18 cellular contexts compared by ENCODE assay signal in the genomic region with DNA sequence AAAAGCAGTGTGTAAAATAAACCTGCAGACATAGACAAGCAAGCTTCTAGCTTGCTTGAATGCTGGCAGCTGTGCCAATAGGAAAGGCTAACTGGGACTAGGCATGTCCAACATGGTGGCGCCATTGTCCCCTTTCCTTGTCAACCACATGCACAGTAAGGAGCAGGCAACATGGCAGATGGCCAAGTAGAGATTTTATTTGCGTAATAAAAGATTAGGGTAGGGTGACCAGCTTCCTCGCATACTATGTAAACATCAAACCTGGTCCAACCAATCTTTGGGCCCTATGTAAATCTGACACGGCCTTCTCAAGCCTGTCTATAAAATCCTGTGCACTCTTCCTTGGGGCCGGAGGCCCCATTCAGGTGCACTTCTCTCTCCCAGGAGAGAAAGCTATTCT.
DNase-seq lines count a peak whose midpoint lies in the region; ATAC-seq and TF ChIP-seq lines count a peak whose summit lies in the region.
"Had no signal": no experiment of that assay in that cellular context is flagged by ENCODE, and none has a peak within 500 bp of the region (broad histone marks: within the 10 kb centered on the region; RNA-seq: fewer than 3 reads in every experiment).

No MANE protein-coding gene starts in this region.

- no peaks in the 10 kb centered on the region for H3K27me3 Mint-ChIP-seq in activated T-helper 1 cell treated with anti-CD3 and anti-CD28 coated beads, Interleukin-12 subunit alpha, Interleukin-12 subunit beta, Interleukin-2, Interleukin-4 antibody, amounts not matched to agents 30 ng/mL and 10 ng/mL and 1 ng/mL, durations not matched to agents 14 hours and 24 hours and 36 hours (ENCODE audit: insufficient read depth)

- no peaks in the 10 kb centered on the region for H3K9me3 ChIP-seq in mucosa of descending colon
- H3K9me3 ChIP-seq: uterus had no signal

- ATAC-seq in mucosa of descending colon: peak; percentile 96
- no peak for ATAC-seq in HG03520 (IDR thresholded peaks at IDR 0.05; ENCODE audit: unreplicated experiment)
- no peak for ATAC-seq in GM18867 (IDR thresholded peaks at IDR 0.05; ENCODE audit: unreplicated experiment)
- ATAC-seq: activated CD8-positive, alpha-beta T cell treated with anti-CD3 and anti-CD28 coated beads, Interleukin-2, amount 10 ng/mL, durations not matched to agents 7 days and 5 days; activated naive CD4-positive, alpha-beta T cell treated with anti-CD3 and anti-CD28 coated beads, Interleukin-2, amount 50 U/mL, for 72 hours had no signal

- no peaks in the 10 kb centered on the region for H3K4me1 Mint-ChIP-seq in activated T-helper 1 cell treated with anti-CD3 and anti-CD28 coated beads, Interleukin-12 subunit alpha, Interleukin-12 subunit beta, Interleukin-2, Interleukin-4 antibody, amounts not matched to agents 30 ng/mL and 10 ng/mL and 1 ng/mL, durations not matched to agents 14 hours and 24 hours and 36 hours (ENCODE audit: low read depth)
- H3K4me1 Mint-ChIP-seq: nephron had no signal

- H3K4me3 Mint-ChIP-seq in activated T-helper 1 cell treated with anti-CD3 and anti-CD28 coated beads, Interleukin-12 subunit alpha, Interleukin-12 subunit beta, Interleukin-2, Interleukin-4 antibody, amounts not matched to agents 30 ng/mL and 10 ng/mL and 1 ng/mL, durations not matched to agents 14 hours and 24 hours and 36 hours: no peak overlapping the region
- H3K4me3 Mint-ChIP-seq: activated CD8-positive, alpha-beta T cell treated with anti-CD3 and anti-CD28 coated beads, Interleukin-2, amount 10 ng/mL, durations not matched to agents 7 days and 5 days; nephron had no signal

- intact Hi-C loops in mucosa of descending colon (cut with DNase I, micrococcal nuclease): no loop called here
- intact Hi-C loops in activated T-helper 1 cell treated with anti-CD3 and anti-CD28 coated beads, Interleukin-12 subunit alpha, Interleukin-12 subunit beta, Interleukin-2, Interleukin-4 antibody, amounts not matched to agents 30 ng/mL and 10 ng/mL and 1 ng/mL, durations not matched to agents 14 hours and 24 hours and 36 hours (cut with micrococcal nuclease): no loop called here

- DNase-seq in DMS53 treated with DMSO at 0.1 percent for 48 hours (lab: John Stamatoyannopoulos, UW; ENCODE audit: unreplicated experiment) (peak; percentile 26), NCI-H1092 treated with DMSO at 0.1 percent for 48 hours (lab: John Stamatoyannopoulos, UW) (peak; percentile 32), NCI-H524 treated with DMSO at 0.1 percent for 48 hours (lab: John Stamatoyannopoulos, UW) (peak; percentile 31), mucosa of descending colon (peak in 2 of 3 donors; percentile 30 to 76)
- DNase-seq in activated T-helper 1 cell treated with anti-CD3 and anti-CD28 coated beads, Interleukin-12 subunit alpha, Interleukin-12 subunit beta, Interleukin-2, Interleukin-4 antibody, amounts not matched to agents 30 ng/mL and 10 ng/mL and 1 ng/mL, durations not matched to agents 14 hours and 24 hours and 36 hours (ENCODE audit: low spot score): no peak
- DNase-seq: activated CD4-positive, CD25-positive, alpha-beta regulatory T cell; activated CD8-positive, alpha-beta T cell treated with anti-CD3 and anti-CD28 coated beads, Interleukin-2, amount 10 ng/mL, durations not matched to agents 7 days and 5 days; activated T-cell treated with anti-CD3 and anti-CD28 coated beads, Interleukin-2, amount 50 U/mL, for 48 hours; kidney glomerular epithelial cell; NCI-H2171; stimulated activated CD4-positive, alpha-beta T cell treated with anti-CD3 and anti-CD28 coated beads, Interleukin-4, amount 100 ng/mL, for 24 hours; uterus had no signal

- H3K27ac Mint-ChIP-seq in activated T-helper 1 cell treated with anti-CD3 and anti-CD28 coated beads, Interleukin-12 subunit alpha, Interleukin-12 subunit beta, Interleukin-2, Interleukin-4 antibody, amounts not matched to agents 30 ng/mL and 10 ng/mL and 1 ng/mL, durations not matched to agents 14 hours and 24 hours and 36 hours: no peak overlapping the region
- H3K27ac Mint-ChIP-seq: activated CD8-positive, alpha-beta T cell treated with anti-CD3 and anti-CD28 coated beads, Interleukin-2, amount 10 ng/mL, durations not matched to agents 7 days and 5 days; activated naive CD4-positive, alpha-beta T cell treated with anti-CD3 and anti-CD28 coated beads, Interleukin-2, amount 50 U/mL, for 72 hours; nephron had no signal

- TF ChIP-seq CTCF in mucosa of descending colon (IDR thresholded peaks at IDR 0.05): no peak

- H3K36me3 Mint-ChIP-seq in activated T-helper 1 cell treated with anti-CD3 and anti-CD28 coated beads, Interleukin-12 subunit alpha, Interleukin-12 subunit beta, Interleukin-2, Interleukin-4 antibody, amounts not matched to agents 30 ng/mL and 10 ng/mL and 1 ng/mL, durations not matched to agents 14 hours and 24 hours and 36 hours (ENCODE audit: low read depth): no peaks in the 10 kb centered on the region
- H3K36me3 Mint-ChIP-seq: activated naive CD4-positive, alpha-beta T cell treated with anti-CD3 and anti-CD28 coated beads, Interleukin-2, amount 50 U/mL, for 72 hours had no signal

- no peaks in the 10 kb centered on the region for H3K9me3 Mint-ChIP-seq in activated T-helper 1 cell treated with anti-CD3 and anti-CD28 coated beads, Interleukin-12 subunit alpha, Interleukin-12 subunit beta, Interleukin-2, Interleukin-4 antibody, amounts not matched to agents 30 ng/mL and 10 ng/mL and 1 ng/mL, durations not matched to agents 14 hours and 24 hours and 36 hours
- H3K9me3 Mint-ChIP-seq: nephron had no signal

- no peaks in the 10 kb centered on the region for H3K36me3 ChIP-seq in mucosa of descending colon (ENCODE audit: low read depth)
- H3K36me3 ChIP-seq: uterus had no signal

- no peak overlapping the region for H3K4me3 ChIP-seq in mucosa of descending colon
- H3K4me3 ChIP-seq: hepatocyte, skin epidermis, uterus had no signal

- H3K4me1 ChIP-seq in mucosa of descending colon (ENCODE audit: low read depth): no peaks in the 10 kb centered on the region
- H3K4me1 ChIP-seq: uterus had no signal
